In genomic region chr17:59378621-59379194, GRCh38 we compare ENCODE assay signal across 9 cellular contexts. TPM values are rescaled to one million over a fixed set of nuclear protein-coding genes. Genes with fewer than 3 reads are reported as not detected.
DNase-seq lines count a peak whose midpoint lies in the region; ATAC-seq and TF ChIP-seq lines count a peak whose summit lies in the region.
"Had no signal": no experiment of that assay in that cellular context is flagged by ENCODE, and none has a peak within 500 bp of the region (broad histone marks: within the 10 kb centered on the region; RNA-seq: fewer than 3 reads in every experiment).

No MANE protein-coding gene starts in this region.

- no peaks in the 10 kb centered on the region for H3K9me3 ChIP-seq in colonic mucosa

- TF ChIP-seq CTCF in HFFc6 (IDR thresholded peaks at IDR 0.05) (no peak), colonic mucosa (IDR thresholded peaks at IDR 0.05) (no peak)

- H3K4me3 Mint-ChIP-seq in HFFc6: peak overlapping the region; percentile 57

- H3K4me1 ChIP-seq in colonic mucosa: peaks cover 33% of the 10 kb centered on the region

- DNase-seq in HFFc6 (peak; percentile 63), colonic mucosa (peak; percentile 71), left kidney (ENCODE audit: low read depth, low spot score) (peak; percentile 44), stromal cell of bone marrow (ENCODE audit: low read depth) (peak; percentile 48), DMS79 (lab: John Stamatoyannopoulos, UW) (no peak)
- DNase-seq in activated naive CD4-positive, alpha-beta T cell (lab: John Stamatoyannopoulos, UW): no peak
- no peak for DNase-seq in activated CD4-positive, alpha-beta T cell treated with anti-CD3 and anti-CD28 coated beads for 48 hours
- DNase-seq: NCI-H446 treated with DMSO at 0.1 percent for 48 hours had no signal

- no peaks in the 10 kb centered on the region for H3K36me3 ChIP-seq in colonic mucosa

- peaks cover 10% of the 10 kb centered on the region; the same call in 1 of the 2 replicates for H3K36me3 Mint-ChIP-seq in HFFc6 (ENCODE audit: low read depth)

- ATAC-seq in GM19324 (IDR thresholded peaks at IDR 0.05; ENCODE audit: low FRiP score, unreplicated experiment): no peak

- H3K9me3 Mint-ChIP-seq in HFFc6: no peaks in the 10 kb centered on the region

- peak overlapping the region; percentile 78 for H3K27ac ChIP-seq in colonic mucosa

- H3K9ac ChIP-seq in colonic mucosa (ENCODE audit: low read depth in 2 of 2, low read length in 2 of 2): peak overlapping the region in 1 of 2 donors; percentile 21

- H3K4me1 Mint-ChIP-seq in HFFc6 (ENCODE audit: low read depth): peaks cover 64% of the 10 kb centered on the region

- H3K27ac Mint-ChIP-seq in HFFc6: peak overlapping the region; percentile 84

- intact Hi-C loops in colonic mucosa (cut with DNase I): no loop called here

- no peak overlapping the region for H3K4me3 ChIP-seq in colonic mucosa

- no peaks in the 10 kb centered on the region for H3K27me3 Mint-ChIP-seq in HFFc6 (ENCODE audit: insufficient read depth)

- no peaks in the 10 kb centered on the region for H3K27me3 ChIP-seq in colonic mucosa

RNA-seq across cellular contexts. Expression of gene YPEL2, which starts 47.3 kb away (rescaled TPM):
- 1 to 10 TPM; 2.9 to 8.8 (median 4.6) TPM for total RNA-seq in HFFc6 (2021; fragmentation: NEBNext Ultra II Directional; extraction: Animal tissue kit (Norgen Biotek cat#: 25700))
- 10 to 100 TPM; 17.2 to 25.7 TPM for total RNA-seq in colonic mucosa

Comparison
In these comparisons a context has a peak if more than half of its experiments do, and no peak if none do; other contexts are left out.
1. DNase-seq: peak in HFFc6 (single experiment), colonic mucosa (single experiment), left kidney (single experiment) and stromal cell of bone marrow (single experiment); none in activated naive CD4-positive, alpha-beta T cell (0 of 4), activated CD4-positive, alpha-beta T cell treated with anti-CD3 and anti-CD28 coated beads for 48 hours (single experiment) and DMS79 (single experiment).